Comparison of ENCODE assay signal across 8 cellular contexts in the genomic region with DNA sequence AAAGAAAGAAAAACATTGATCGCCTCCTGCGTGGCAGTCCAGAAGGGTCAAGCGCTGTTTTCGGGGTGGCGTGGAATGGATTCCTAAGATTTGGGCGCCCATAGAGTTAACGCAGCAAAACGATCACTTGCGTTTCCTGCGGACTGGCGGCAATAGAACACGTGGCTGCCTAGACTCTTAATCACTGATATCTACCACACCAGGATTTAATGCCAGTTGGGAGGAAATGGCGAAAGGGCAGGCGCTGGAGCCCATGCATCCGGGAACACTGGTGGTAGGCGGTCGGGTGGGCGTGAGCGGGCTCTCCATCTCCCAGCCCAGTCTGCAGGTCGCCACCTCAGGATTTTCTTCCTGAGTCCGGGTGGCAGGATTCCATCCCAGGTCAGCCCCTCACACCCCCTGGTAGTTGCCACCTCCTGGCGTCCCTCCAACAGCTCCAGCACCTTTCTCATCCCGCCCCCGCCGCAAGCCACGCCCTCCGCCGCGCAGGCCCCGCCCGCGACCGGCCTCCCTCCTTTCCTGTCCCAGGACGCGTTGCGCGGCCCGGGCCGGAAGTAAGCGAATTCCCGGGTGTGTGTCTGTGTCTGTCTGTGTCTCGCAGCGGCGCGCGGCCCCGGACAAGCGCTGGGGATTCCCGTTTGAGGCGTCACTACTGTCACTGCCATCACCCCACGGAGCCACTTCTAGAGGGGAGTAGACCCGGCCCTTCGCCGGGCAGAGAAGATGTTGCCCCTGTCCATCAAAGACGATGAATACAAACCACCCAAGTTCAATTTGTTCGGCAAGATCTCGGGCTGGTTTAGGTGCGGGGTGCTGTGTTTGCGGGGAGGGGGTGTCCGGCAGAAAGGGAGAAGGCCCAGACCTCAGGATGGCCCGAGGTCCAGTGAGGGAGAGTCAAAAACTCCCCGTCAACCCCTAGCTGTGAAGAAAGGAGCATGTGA. TPM values are rescaled to one million over a fixed set of nuclear protein-coding genes. Genes with fewer than 3 reads are reported as not detected.
A peak's percentile ranks its signal among the peaks of the same experiment; 100 is the strongest.
DNase-seq lines count a peak whose midpoint lies in the region; ATAC-seq and TF ChIP-seq lines count a peak whose summit lies in the region.

A gene with protein sequence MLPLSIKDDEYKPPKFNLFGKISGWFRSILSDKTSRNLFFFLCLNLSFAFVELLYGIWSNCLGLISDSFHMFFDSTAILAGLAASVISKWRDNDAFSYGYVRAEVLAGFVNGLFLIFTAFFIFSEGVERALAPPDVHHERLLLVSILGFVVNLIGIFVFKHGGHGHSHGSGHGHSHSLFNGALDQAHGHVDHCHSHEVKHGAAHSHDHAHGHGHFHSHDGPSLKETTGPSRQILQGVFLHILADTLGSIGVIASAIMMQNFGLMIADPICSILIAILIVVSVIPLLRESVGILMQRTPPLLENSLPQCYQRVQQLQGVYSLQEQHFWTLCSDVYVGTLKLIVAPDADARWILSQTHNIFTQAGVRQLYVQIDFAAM (plus strand): TSS at position 551 of the 941 bp plus-strand sequence. CDS start 173 bp downstream, at position 724.

- DNase-seq in GM12864 (ENCODE audit: low read depth) (peak; percentile 59), NCI-H1105 (lab: John Stamatoyannopoulos, UW) (peak; percentile 83), head of caudate nucleus (peak; percentile 88 to 98 (median 96)), osteocyte (ENCODE audit: extremely low spot score, unreplicated experiment) (peak; percentile 97), thoracic aorta (ENCODE audit: low spot score) (peak; percentile 87)
- peak; percentile 97 for DNase-seq in activated naive CD8-positive, alpha-beta T cell treated with anti-CD3 and anti-CD28 coated beads, Interleukin-2, amount 10 ng/mL, durations not matched to agents 7 days and 5 days

- POLR2A ChIA-PET in activated naive CD8-positive, alpha-beta T cell treated with anti-CD3 and anti-CD28 coated beads, Interleukin-2, amount 10 ng/mL, durations not matched to agents 7 days and 5 days (lab: Charles Lee), result interaction anchor here (0.6 to 2.1 kb wide), 14 partner anchors 10 to 926 kb away, joined by 3 to 7 read pairs (median 4); a partner anchor contains a TSS

- H3K4me3 Mint-ChIP-seq in activated naive CD8-positive, alpha-beta T cell treated with anti-CD3 and anti-CD28 coated beads, Interleukin-2, amount 10 ng/mL, durations not matched to agents 7 days and 5 days, result peak within 1 kb of the TSS; percentile 100
- peak within 1 kb of the TSS; percentile 100 for H3K4me3 Mint-ChIP-seq in osteocyte (ENCODE audit: unreplicated experiment)

- H3K4me2 ChIP-seq in SU-DHL-6 (ENCODE audit: low read depth, low read length, poor library complexity, severe bottlenecking), result peak within 1 kb of the TSS; percentile 99

- H3F3A ChIP-seq in SU-DHL-6 (ENCODE audit: insufficient read depth), result peaks cover 7% of the 10 kb centered on the region; the same call in 1 of the 2 replicates

- no peaks in the 10 kb centered on the region for H4K20me1 ChIP-seq in SU-DHL-6 (ENCODE audit: low read depth, low read length)

- intact Hi-C loops in head of caudate nucleus (cut with DNase I), result loop anchor here (10.0 kb wide), 2 partner anchors 761 to 861 kb away; a partner anchor contains a TSS

- peak within 1 kb of the TSS; percentile 99 for H3K27ac Mint-ChIP-seq in activated naive CD8-positive, alpha-beta T cell treated with anti-CD3 and anti-CD28 coated beads, Interleukin-2, amount 10 ng/mL, durations not matched to agents 7 days and 5 days
- H3K27ac Mint-ChIP-seq in osteocyte (ENCODE audit: unreplicated experiment), result peak within 1 kb of the TSS; percentile 97

- H3K9me3 Mint-ChIP-seq in activated naive CD8-positive, alpha-beta T cell treated with anti-CD3 and anti-CD28 coated beads, Interleukin-2, amount 10 ng/mL, durations not matched to agents 7 days and 5 days, result peaks cover 4% of the 10 kb centered on the region
- no peaks in the 10 kb centered on the region for H3K9me3 Mint-ChIP-seq in osteocyte (ENCODE audit: unreplicated experiment)

- no peaks in the 10 kb centered on the region for H3K27me3 Mint-ChIP-seq in activated naive CD8-positive, alpha-beta T cell treated with anti-CD3 and anti-CD28 coated beads, Interleukin-2, amount 10 ng/mL, durations not matched to agents 7 days and 5 days
- no peaks in the 10 kb centered on the region for H3K27me3 Mint-ChIP-seq in osteocyte (ENCODE audit: unreplicated experiment)

- peak within 1 kb of the TSS; percentile 99 for H2AFZ ChIP-seq in SU-DHL-6 (ENCODE audit: low read depth, low read length, severe bottlenecking)

- peak; percentile 83 for ATAC-seq in HG02642 (IDR thresholded peaks at IDR 0.05; ENCODE audit: poor library complexity, unreplicated experiment)
- peak; percentile 83 for ATAC-seq in activated naive CD8-positive, alpha-beta T cell treated with anti-CD3 and anti-CD28 coated beads, Interleukin-2, amount 10 ng/mL, durations not matched to agents 7 days and 5 days (ENCODE audit: low read depth)
- ATAC-seq in thoracic aorta (ENCODE audit: insufficient number of reproducible peaks, low FRiP score, low read depth), result peak; percentile 80

- H3K79me2 ChIP-seq in SU-DHL-6 (ENCODE audit: insufficient read depth, low read length), result peaks cover 28% of the 10 kb centered on the region

- H3K27me3 ChIP-seq in SU-DHL-6 (ENCODE audit: low read length) (no peaks in the 10 kb centered on the region), thoracic aorta (replicated peaks; ENCODE audit: insufficient read depth) (no peaks in the 10 kb centered on the region)

- H3K4me3 ChIP-seq in GM12864 (ENCODE audit: low read depth, low read length), result peak within 1 kb of the TSS; percentile 71
- peak within 1 kb of the TSS; percentile 71 for H3K4me3 ChIP-seq in SU-DHL-6 (ENCODE audit: insufficient read depth, low read length, poor library complexity, severe bottlenecking)
- peak within 1 kb of the TSS; percentile 98 for H3K4me3 ChIP-seq in thoracic aorta

- H3K9me3 ChIP-seq in SU-DHL-6 (ENCODE audit: insufficient read depth, low read length) (no peaks in the 10 kb centered on the region), thoracic aorta (no peaks in the 10 kb centered on the region)

- H3K4me1 ChIP-seq in thoracic aorta (ENCODE audit: control insufficient read depth in 1 of 2, low read depth in 2 of 2), result peaks cover 24 to 28% of the 10 kb centered on the region in 2 donors

- no peaks in the 10 kb centered on the region for H3K9me2 ChIP-seq in SU-DHL-6 (replicated peaks; ENCODE audit: insufficient read depth, low read length)

- H3K27ac ChIP-seq in SU-DHL-6 (ENCODE audit: low read depth, low read length) (peak within 1 kb of the TSS; percentile 73), thoracic aorta (peak within 1 kb of the TSS; percentile 91 to 93)

- H3K36me3 ChIP-seq in SU-DHL-6 (ENCODE audit: low read length), result peaks cover 23% of the 10 kb centered on the region
- H3K36me3 ChIP-seq in thoracic aorta, result no peaks in the 10 kb centered on the region

- H3K36me3 Mint-ChIP-seq in activated naive CD8-positive, alpha-beta T cell treated with anti-CD3 and anti-CD28 coated beads, Interleukin-2, amount 10 ng/mL, durations not matched to agents 7 days and 5 days, result peaks cover 20% of the 10 kb centered on the region
- H3K36me3 Mint-ChIP-seq in osteocyte (ENCODE audit: unreplicated experiment), result peaks cover 16% of the 10 kb centered on the region

- TF ChIP-seq CTCF in GM12864 (IDR thresholded peaks at IDR 0.05; ENCODE audit: low read depth, low read length, missing control alignments) (no peak), SU-DHL-6 (IDR thresholded peaks at IDR 0.05; ENCODE audit: insufficient read depth, low read length, poor library complexity, severe bottlenecking) (no peak), osteocyte (IDR thresholded peaks at IDR 0.05) (no peak), thoracic aorta (IDR thresholded peaks at IDR 0.05) (no peak)

- H3K4me1 Mint-ChIP-seq in activated naive CD8-positive, alpha-beta T cell treated with anti-CD3 and anti-CD28 coated beads, Interleukin-2, amount 10 ng/mL, durations not matched to agents 7 days and 5 days, result peaks cover 31% of the 10 kb centered on the region
- peaks cover 38% of the 10 kb centered on the region for H3K4me1 Mint-ChIP-seq in osteocyte (ENCODE audit: unreplicated experiment)

- peak within 1 kb of the TSS; percentile 87 for H3K9ac ChIP-seq in SU-DHL-6 (ENCODE audit: low read length)

RNA-seq across cellular contexts. Expression of the gene that starts here (rescaled TPM):
- total RNA-seq in activated naive CD8-positive, alpha-beta T cell treated with anti-CD3 and anti-CD28 coated beads, Interleukin-2, amount 10 ng/mL, durations not matched to agents 7 days and 5 days, result 10 to 100 TPM; 32.6 to 34.6 TPM
- total RNA-seq in osteocyte, result 38.3 and 39.3 TPM in 2 replicates
- 10 to 100 TPM; 26.8 to 54.7 TPM for total RNA-seq in thoracic aorta

Comparison
In these comparisons a context has a peak if more than half of its experiments do, and no peak if none do; other contexts are left out.
1. Peak in every context shown above with its lines: DNase-seq, ATAC-seq, H3K4me3 ChIP-seq and H3K27ac ChIP-seq.